Comparison of ENCODE assay signal across 9 cellular contexts in the genomic region with DNA sequence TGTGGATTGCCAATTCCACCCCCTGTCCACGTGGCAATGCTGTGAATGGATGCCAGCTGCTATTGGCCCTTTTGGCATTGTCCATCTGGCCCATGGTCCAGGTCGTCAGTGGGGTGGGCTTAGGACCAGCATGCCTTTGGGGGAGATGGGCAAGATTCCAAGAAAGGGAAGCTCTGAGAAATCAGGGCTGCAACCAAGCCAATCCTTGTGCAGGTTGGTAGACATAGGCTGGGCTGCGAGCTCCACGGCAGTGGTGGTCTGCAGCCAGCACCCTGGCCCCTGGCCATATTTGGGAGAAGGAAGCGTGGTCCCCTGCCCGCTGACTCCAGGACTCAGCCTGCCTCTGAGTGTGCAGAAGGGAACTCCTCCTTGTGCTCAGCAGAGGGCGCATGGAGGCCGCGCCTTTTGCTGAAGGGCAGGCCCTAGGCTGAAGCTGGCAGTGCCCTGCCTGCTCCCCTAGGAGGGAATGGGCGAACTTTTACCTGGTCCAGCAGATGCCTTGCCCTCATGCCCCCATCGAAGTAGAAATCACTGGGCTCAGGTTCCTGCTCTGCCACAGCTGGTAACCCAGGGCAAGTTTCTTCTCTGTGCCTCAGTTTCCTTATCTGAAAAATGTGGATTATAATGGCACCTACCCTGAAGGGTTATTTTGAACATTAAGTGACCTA. TPM values are rescaled to one million over a fixed set of nuclear protein-coding genes. Genes with fewer than 3 reads are reported as not detected.
A peak's percentile ranks its signal among the peaks of the same experiment; 100 is the strongest.
DNase-seq lines count a peak whose midpoint lies in the region; ATAC-seq and TF ChIP-seq lines count a peak whose summit lies in the region.
"Had no signal": no experiment of that assay in that cellular context is flagged by ENCODE, and none has a peak within 500 bp of the region (broad histone marks: within the 10 kb centered on the region; RNA-seq: fewer than 3 reads in every experiment).

No MANE protein-coding gene starts in this region.

- peaks cover 5% of the 10 kb centered on the region for H3K4me1 Mint-ChIP-seq in activated CD4-positive, alpha-beta T cell treated with anti-CD3 and anti-CD28 coated beads for 36 hours

- CTCF ChIA-PET in activated CD4-positive, alpha-beta T cell treated with anti-CD3 and anti-CD28 coated beads for 36 hours (lab: Charles Lee), result interaction anchor here (0.6 to 4.8 kb wide), 23 partner anchors 10 to 1346 kb away, joined by 3 to 60 read pairs (median 5); partner anchors contain the start of gene EMX1

- H3K4me3 ChIP-seq in dorsolateral prefrontal cortex, result no peak overlapping the region

- H3K36me3 Mint-ChIP-seq in activated CD4-positive, alpha-beta T cell treated with anti-CD3 and anti-CD28 coated beads for 36 hours (ENCODE audit: low read depth), result peaks cover 13% of the 10 kb centered on the region

- POLR2A ChIA-PET in activated CD4-positive, alpha-beta T cell treated with anti-CD3 and anti-CD28 coated beads for 36 hours (lab: Charles Lee), result no interaction called here

- peaks cover 0 to 19% (median 0%) of the 10 kb centered on the region in 45 donors for H3K27me3 ChIP-seq in dorsolateral prefrontal cortex

- no peak overlapping the region for H3K27ac ChIP-seq in dorsolateral prefrontal cortex

- intact Hi-C loops in activated CD4-positive, alpha-beta T cell treated with anti-CD3 and anti-CD28 coated beads for 36 hours (cut with DNase I, micrococcal nuclease), result loop anchor here (1.0 to 2.0 kb wide), 6 partner anchors 42 to 285 kb away; no protein-coding TSS in a partner anchor
- intact Hi-C loops in dorsolateral prefrontal cortex (cut with DNase I), result loop anchor here (2.0 to 10.0 kb wide), 6 partner anchors 80 to 285 kb away; partner anchors contain the start of gene SFXN5 (in 1 of the 2)

- TF ChIP-seq CTCF in dorsolateral prefrontal cortex (IDR thresholded peaks at IDR 0.05 in 54 of 56, conservative IDR thresholded peaks at IDR 0.05 in 2 of 56; ENCODE audit: low read depth in 1 of 56, partially characterized antibody in 56 of 56), result peak; percentile 43 to 86 (median 75)

- H3K4me3 Mint-ChIP-seq in activated CD4-positive, alpha-beta T cell treated with anti-CD3 and anti-CD28 coated beads for 36 hours, result no peak overlapping the region

- peak; percentile 64 to 68 for DNase-seq in AML-193 (lab: John Stamatoyannopoulos, UW)
- DNase-seq in NCI-H2227 treated with DMSO at 0.1 percent for 48 hours (lab: John Stamatoyannopoulos, UW), result peak; percentile 7
- peak; percentile 81 for DNase-seq in activated CD4-positive, alpha-beta T cell treated with anti-CD3 and anti-CD28 coated beads for 36 hours
- peak in 9 of 10 donors; percentile 57 to 81 (median 70) for DNase-seq in dorsolateral prefrontal cortex
- DNase-seq in medulla oblongata (ENCODE audit: extremely low spot score), result peak; percentile 79
- DNase-seq in stimulated activated naive CD4-positive, alpha-beta T cell treated with Interleukin-2 at 50 U/mL for 16 hours (lab: John Stamatoyannopoulos, UW), result peak; percentile 21

- no peaks in the 10 kb centered on the region for H3K9me3 Mint-ChIP-seq in activated CD4-positive, alpha-beta T cell treated with anti-CD3 and anti-CD28 coated beads for 36 hours (ENCODE audit: low read depth)

- H3K27ac Mint-ChIP-seq in activated CD4-positive, alpha-beta T cell treated with anti-CD3 and anti-CD28 coated beads for 36 hours, result no peak overlapping the region

- peak; percentile 49 for ATAC-seq in GM18520 (IDR thresholded peaks at IDR 0.05; ENCODE audit: unreplicated experiment)
- ATAC-seq in HG03066 (IDR thresholded peaks at IDR 0.05; ENCODE audit: low read depth, unreplicated experiment), result peak; percentile 56
- ATAC-seq in activated CD4-positive, alpha-beta T cell treated with anti-CD3 and anti-CD28 coated beads for 36 hours, result peak; percentile 93

- peaks cover 44% of the 10 kb centered on the region for H3K27me3 Mint-ChIP-seq in activated CD4-positive, alpha-beta T cell treated with anti-CD3 and anti-CD28 coated beads for 36 hours

RNA-seq across cellular contexts. Expression of gene SPR, which starts 5.4 kb away (rescaled TPM):
- total RNA-seq in activated CD4-positive, alpha-beta T cell treated with anti-CD3 and anti-CD28 coated beads for 36 hours, result 1 to 10 TPM; 7.3 to 9.8 TPM
- total RNA-seq in dorsolateral prefrontal cortex, result 10 to 100 TPM in 110 of 120 experiments, 1 to 10 TPM in 10; 6.4 to 50.8 (median 15.2) TPM

RNA-seq across cellular contexts. Expression of gene EMX1, which starts 24.7 kb away (rescaled TPM):
- not detected for total RNA-seq in activated CD4-positive, alpha-beta T cell treated with anti-CD3 and anti-CD28 coated beads for 36 hours
- 10 to 100 TPM; 10.4 to 59.2 (median 36.8) TPM for total RNA-seq in dorsolateral prefrontal cortex
- total RNA-seq: pulmonary artery endothelial cell had no signal

Comparison
In these comparisons a context has a peak if more than half of its experiments do, and no peak if none do; other contexts are left out.
1. DNase-seq: peak in every context shown above with its lines; median percentile 81 in activated CD4-positive, alpha-beta T cell treated with anti-CD3 and anti-CD28 coated beads for 36 hours; 79 in medulla oblongata; 70 in dorsolateral prefrontal cortex; 66 in AML-193; 21 in stimulated activated naive CD4-positive, alpha-beta T cell treated with Interleukin-2 at 50 U/mL for 16 hours; 7 in NCI-H2227 treated with DMSO at 0.1 percent for 48 hours.
2. RNA of gene EMX1, which starts 24.7 kb away (total RNA-seq): 10.4 to 59.2 TPM in dorsolateral prefrontal cortex; not detected in activated CD4-positive, alpha-beta T cell treated with anti-CD3 and anti-CD28 coated beads for 36 hours; every median in the first group is over 10 times any median in the second.
3. Peak in every context shown above with its lines, with median percentiles within 50 percentile points of each other: ATAC-seq.